ENCODE assay signal across 8 cellular contexts in genomic region chr20:62642666-62643520, GRCh38.
DNase-seq lines count a peak whose midpoint lies in the region; ATAC-seq and TF ChIP-seq lines count a peak whose summit lies in the region.

No MANE protein-coding gene starts in this region.

- 0 out of 2 replicates have a peak, but pooled peaks cover 9% of the 10 kb centered on the region for H4K20me1 ChIP-seq in KMS-11 (ENCODE audit: insufficient read depth)

- H3K27me3 Mint-ChIP-seq in stimulated activated naive CD8-positive, alpha-beta T cell treated with anti-CD3 and anti-CD28 coated beads, Interleukin-15, amount 100 ng/mL, for 72 hours: peaks cover 23% of the 10 kb centered on the region

- H3K4me1 ChIP-seq in KMS-11 (ENCODE audit: low read depth, poor library complexity, severe bottlenecking) (peaks cover 47% of the 10 kb centered on the region), duodenal mucosa (ENCODE audit: control insufficient read depth in 1 of 2, insufficient read depth in 2 of 2, low read length in 2 of 2) (peaks cover 54 to 55% of the 10 kb centered on the region in 2 donors), mucosa of rectum (ENCODE audit: control insufficient read depth in 2 of 2, insufficient read depth in 2 of 2, low read length in 2 of 2) (peaks cover 56 to 58% of the 10 kb centered on the region in 2 donors)

- ATAC-seq in GM21390 (IDR thresholded peaks at IDR 0.05; ENCODE audit: unreplicated experiment): peak; percentile 30
- peak; percentile 47 for ATAC-seq in stimulated activated naive CD8-positive, alpha-beta T cell treated with anti-CD3 and anti-CD28 coated beads, Interleukin-15, amount 100 ng/mL, for 72 hours

- H3K4me3 Mint-ChIP-seq in stimulated activated naive CD8-positive, alpha-beta T cell treated with anti-CD3 and anti-CD28 coated beads, Interleukin-15, amount 100 ng/mL, for 72 hours: peak overlapping the region; percentile 89 to 90

- peak; percentile 35 for DNase-seq in CD1c-positive myeloid dendritic cell (ENCODE audit: extremely low spot score)
- DNase-seq in activated CD4-positive, alpha-beta T cell treated with anti-CD3 and anti-CD28 coated beads for 4 hours: peak; percentile 69 to 77
- DNase-seq in stimulated activated naive CD8-positive, alpha-beta T cell treated with anti-CD3 and anti-CD28 coated beads, Interleukin-15, amount 100 ng/mL, for 72 hours: peak; percentile 60 to 63
- DNase-seq in NCI-H1694 (lab: John Stamatoyannopoulos, UW): no peak

- peak overlapping the region; percentile 79 for H2AFZ ChIP-seq in KMS-11 (ENCODE audit: low read depth)

- no peak for TF ChIP-seq CTCF in KMS-11 (conservative IDR thresholded peaks at IDR 0.05; ENCODE audit: low read depth, low read length)

- peaks cover 62% of the 10 kb centered on the region for H3K4me1 Mint-ChIP-seq in stimulated activated naive CD8-positive, alpha-beta T cell treated with anti-CD3 and anti-CD28 coated beads, Interleukin-15, amount 100 ng/mL, for 72 hours

- no peaks in the 10 kb centered on the region for H3K36me3 ChIP-seq in KMS-11 (ENCODE audit: insufficient read depth)
- H3K36me3 ChIP-seq in duodenal mucosa (ENCODE audit: control insufficient read depth in 1 of 2, insufficient read depth in 2 of 2, low read length in 2 of 2): no peaks in the 10 kb centered on the region
- no peaks in the 10 kb centered on the region for H3K36me3 ChIP-seq in mucosa of rectum (ENCODE audit: control insufficient read depth in 2 of 2, insufficient read depth in 2 of 2, low read length in 2 of 2)

- peak overlapping the region in 1 of 2 donors; percentile 27 for H3K27ac Mint-ChIP-seq in stimulated activated naive CD8-positive, alpha-beta T cell treated with anti-CD3 and anti-CD28 coated beads, Interleukin-15, amount 100 ng/mL, for 72 hours

- H3K27me3 ChIP-seq in KMS-11 (ENCODE audit: insufficient read depth, low read depth) (peaks cover 22% of the 10 kb centered on the region), duodenal mucosa (ENCODE audit: control insufficient read depth in 1 of 2, insufficient read depth in 2 of 2, low read length in 2 of 2) (peaks cover 2 to 4% of the 10 kb centered on the region in 2 donors), mucosa of rectum (ENCODE audit: control insufficient read depth in 2 of 2, insufficient read depth in 2 of 2, low read length in 2 of 2) (peaks cover 2 to 7% of the 10 kb centered on the region in 2 donors)

- H3K4me2 ChIP-seq in KMS-11: peak overlapping the region; percentile 94

- H3K4me3 ChIP-seq in KMS-11 (IDR thresholded peaks at IDR 0.05; ENCODE audit: insufficient read depth, low read depth, low read length) (no peak overlapping the region), duodenal mucosa (ENCODE audit: low read depth in 1 of 2, low read length in 2 of 2) (peak overlapping the region; percentile 60 to 68), mucosa of rectum (ENCODE audit: low read length in 2 of 2) (peak overlapping the region; percentile 59 to 67)

- peak overlapping the region; percentile 80 for H3K9ac ChIP-seq in KMS-11
- H3K9ac ChIP-seq in duodenal mucosa (ENCODE audit: low read depth in 1 of 2, low read length in 2 of 2): peak overlapping the region; percentile 42 to 73
- peak overlapping the region; percentile 56 to 82 for H3K9ac ChIP-seq in mucosa of rectum (ENCODE audit: low read depth in 1 of 2, low read length in 2 of 2)

- peaks cover 51% of the 10 kb centered on the region for H3K79me2 ChIP-seq in KMS-11 (ENCODE audit: insufficient read depth, low read depth)

- H3K9me3 ChIP-seq in duodenal mucosa (ENCODE audit: control insufficient read depth in 1 of 2, low read length in 2 of 2) (no peaks in the 10 kb centered on the region), mucosa of rectum (ENCODE audit: control insufficient read depth in 2 of 2, low read length in 2 of 2) (no peaks in the 10 kb centered on the region)

- H3K27ac ChIP-seq in KMS-11 (peak overlapping the region; percentile 34), duodenal mucosa (ENCODE audit: low read depth, low read length) (peak overlapping the region; percentile 37), mucosa of rectum (ENCODE audit: low read depth in 2 of 2, low read length in 2 of 2) (peak overlapping the region; percentile 33 to 56)

- H3K9me3 Mint-ChIP-seq in stimulated activated naive CD8-positive, alpha-beta T cell treated with anti-CD3 and anti-CD28 coated beads, Interleukin-15, amount 100 ng/mL, for 72 hours: no peaks in the 10 kb centered on the region
